ENCODE assay signal across 1 cellular context in genomic region chr5:43973318-43973717, GRCh38.
TF ChIP-seq lines count a peak whose summit lies in the region.

No MANE protein-coding gene starts in this region.

TF ChIP-seq in HepG2, 621 proteins besides CTCF, POLR2A, EP300 and RAD21 (continued from another document):
- TF ChIP-seq PAXIP1 (CRISPR knock-in tag; conservative IDR thresholded peaks at IDR 0.05) (no peak), GATA4 (IDR thresholded peaks at IDR 0.05; ENCODE audit: borderline replicate concordance, low read depth) (no peak), HOXA7 (CRISPR knock-in tag; IDR thresholded peaks at IDR 0.05) (no peak), ZSCAN21 (CRISPR knock-in tag; IDR thresholded peaks at IDR 0.05; ENCODE audit: borderline replicate concordance) (no peak), ZBTB39 (CRISPR knock-in tag; IDR thresholded peaks at IDR 0.05) (no peak), ATF6 (CRISPR knock-in tag; conservative IDR thresholded peaks at IDR 0.05) (no peak), NAIF1 (CRISPR knock-in tag; IDR thresholded peaks at IDR 0.05; ENCODE audit: borderline replicate concordance) (no peak), HOMEZ (CRISPR knock-in tag; IDR thresholded peaks at IDR 0.05; ENCODE audit: low read depth) (no peak), STAT6 (CRISPR knock-in tag; IDR thresholded peaks at IDR 0.05; ENCODE audit: borderline replicate concordance) (no peak), SUZ12 (IDR thresholded peaks at IDR 0.05; ENCODE audit: low read depth, low read length) (no peak), TBL1XR1 (IDR thresholded peaks at IDR 0.05; ENCODE audit: borderline replicate concordance, low read length, partially characterized antibody) (no peak), ATF4 (CRISPR knock-in tag; IDR thresholded peaks at IDR 0.05) (peak in 1 of 2 experiments; percentile 83; a peak in 2 of 4 replicates), NPAS2 (CRISPR knock-in tag; IDR thresholded peaks at IDR 0.05; ENCODE audit: borderline replicate concordance) (no peak), SYNCRIP (IDR thresholded peaks at IDR 0.05; ENCODE audit: insufficient read depth, low read depth, low read length) (no peak), AGO2 (optimal IDR thresholded peaks at IDR 0.05; ENCODE audit: low read depth, low read length) (no peak), AHDC1 (CRISPR knock-in tag; IDR thresholded peaks at IDR 0.05; ENCODE audit: borderline replicate concordance) (no peak), ATAD3A (CRISPR knock-in tag; IDR thresholded peaks at IDR 0.05) (no peak), TRIM24 (CRISPR knock-in tag; IDR thresholded peaks at IDR 0.05) (no peak), SIN3B (IDR thresholded peaks at IDR 0.05; ENCODE audit: low read length) (no peak), ZNF3 (CRISPR knock-in tag; IDR thresholded peaks at IDR 0.05) (0 out of 2 replicates have a peak, but pooled peaks have one; percentile 34), BCL6 (CRISPR knock-in tag; IDR thresholded peaks at IDR 0.05) (no peak), ZNF746 (CRISPR knock-in tag; IDR thresholded peaks at IDR 0.05) (no peak), HMG20A (CRISPR knock-in tag; IDR thresholded peaks at IDR 0.05; ENCODE audit: borderline replicate concordance) (peak; percentile 90), RBAK (CRISPR knock-in tag; IDR thresholded peaks at IDR 0.05) (no peak), MAZ (IDR thresholded peaks at IDR 0.05; ENCODE audit: borderline replicate concordance, low read depth, low read length) (no peak), MAZ (CRISPR knock-in tag; IDR thresholded peaks at IDR 0.05; ENCODE audit: low read depth) (no peak)
